ENCODE assay signal across 8 cellular contexts in the genomic region with DNA sequence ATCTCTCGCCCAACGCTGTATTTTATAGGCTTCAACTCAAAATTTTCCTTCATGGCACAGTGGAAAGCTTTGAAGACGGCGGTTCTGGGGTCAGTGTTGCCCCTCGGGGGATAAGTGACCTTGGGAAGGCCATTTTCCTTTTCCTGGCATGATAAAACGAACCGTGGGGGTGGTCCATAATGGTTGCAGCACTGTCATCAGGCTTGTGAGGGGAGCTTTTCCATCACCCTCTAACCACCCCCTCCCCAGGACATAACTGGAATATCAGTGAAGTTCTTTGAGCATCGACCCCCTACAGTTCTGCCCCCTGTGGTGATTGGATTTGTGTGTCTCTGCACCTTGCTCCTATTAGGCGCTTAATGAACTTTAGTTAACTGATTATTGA. TPM values are rescaled to one million over a fixed set of nuclear protein-coding genes. Genes with fewer than 3 reads are reported as not detected.
DNase-seq lines count a peak whose midpoint lies in the region; ATAC-seq and TF ChIP-seq lines count a peak whose summit lies in the region.

No MANE protein-coding gene starts in this region.

- no peak for TF ChIP-seq RAD21 in IMR-90 (IDR thresholded peaks at IDR 0.05; ENCODE audit: low read length)

- H3K9ac ChIP-seq in IMR-90 (ENCODE audit: low read depth, low read length), result peak overlapping the region; percentile 79

- peak overlapping the region; percentile 74 for H3K56ac ChIP-seq in IMR-90 (ENCODE audit: extremely low read depth, insufficient read depth, low read length)

- intact Hi-C loops in IMR-90 (cut with micrococcal nuclease), result loop anchor here (2.0 to 10.0 kb wide), 2 partner anchors 16 to 350 kb away; partner anchors contain the start of gene FOS
- intact Hi-C loops in mucosa of descending colon (cut with DNase I, micrococcal nuclease), result loop anchor here in 1 of 2 donors (5.0 kb wide), 1 partner anchor 167 kb away; the partner anchor contains the start of gene NEK9

- peak overlapping the region; percentile 60; the same call in 1 of the 2 replicates for H2BK20ac ChIP-seq in IMR-90 (ENCODE audit: low read depth, low read length)

- peak overlapping the region; percentile 81; the same call in 1 of the 2 replicates for H3K23ac ChIP-seq in IMR-90 (ENCODE audit: low read depth, low read length)

- dilution Hi-C loops in IMR-90 (cut with HindIII; ENCODE audit: low sequenced_read_pairs, unreplicated experiment), result no loop called here

- H4K91ac ChIP-seq in IMR-90 (ENCODE audit: insufficient read depth, low read depth, low read length), result peak overlapping the region; percentile 88

- peak overlapping the region; percentile 100 for H2AFZ ChIP-seq in IMR-90 (replicated peaks; ENCODE audit: low read length, poor library complexity)

- H3K4me2 ChIP-seq in IMR-90 (ENCODE audit: low read depth, low read length), result peak overlapping the region; percentile 89

- BruUV-seq in IMR-90 (replicated peaks; lab: Mats Ljungman, UMichigan), result TSS peak; percentile 93

- H2AK9ac ChIP-seq in IMR-90 (replicated peaks; ENCODE audit: low read depth, low read length, poor library complexity), result peak overlapping the region; percentile 97

- H3K9me1 ChIP-seq in IMR-90 (ENCODE audit: insufficient read depth, low read length), result 0 out of 2 replicates have a peak, but pooled peaks cover 8% of the 10 kb centered on the region

- H3K27me3 ChIP-seq in CD8-positive, alpha-beta memory T cell (ENCODE audit: insufficient read depth, low read length, poor library complexity, severe bottlenecking), result no peaks in the 10 kb centered on the region
- H3K27me3 ChIP-seq in IMR-90 (ENCODE audit: control insufficient read depth, insufficient read depth, low read length), result peaks cover 3% of the 10 kb centered on the region; the same call in 1 of the 2 replicates

- H3K4me1 ChIP-seq in CD8-positive, alpha-beta memory T cell (ENCODE audit: insufficient read depth, low read length), result peaks cover 25% of the 10 kb centered on the region
- peaks cover 4% of the 10 kb centered on the region; the same call in 1 of the 2 replicates for H3K4me1 ChIP-seq in IMR-90 (ENCODE audit: control insufficient read depth, insufficient read depth, low read length)
- peaks cover 19% of the 10 kb centered on the region for H3K4me1 ChIP-seq in mucosa of descending colon (ENCODE audit: low read depth)

- no peaks in the 10 kb centered on the region for H3K36me3 ChIP-seq in CD8-positive, alpha-beta memory T cell (ENCODE audit: insufficient read depth, low read length)
- H3K36me3 ChIP-seq in IMR-90 (ENCODE audit: control insufficient read depth, insufficient read depth, low read length) (no peaks in the 10 kb centered on the region), mucosa of descending colon (ENCODE audit: low read depth) (no peaks in the 10 kb centered on the region)

- peaks cover 0 to 4% of the 10 kb centered on the region in 2 experiments; a peak in 1 of 4 replicates for H3K79me1 ChIP-seq in IMR-90 (ENCODE audit: low read depth in 1 of 2, low read length in 2 of 2)

- peak overlapping the region; percentile 75 for H3K4me3 ChIP-seq in CD8-positive, alpha-beta memory T cell (ENCODE audit: low read length)
- H3K4me3 ChIP-seq in IMR-90 (ENCODE audit: insufficient read depth, low read depth, low read length) (peak overlapping the region; percentile 85), mucosa of descending colon (peak overlapping the region; percentile 25)

- peak overlapping the region; percentile 69 to 100 (median 94) for H3K27ac Mint-ChIP-seq in CD8-positive, alpha-beta memory T cell
- peak overlapping the region; percentile 99 for H3K27ac Mint-ChIP-seq in central memory CD8-positive, alpha-beta T cell (ENCODE audit: low read depth)

- TF ChIP-seq CTCF in IMR-90 (conservative IDR thresholded peaks at IDR 0.05; ENCODE audit: low read depth, low read length) (0 out of 2 replicates have a peak, but pooled peaks have one; percentile 4), mucosa of descending colon (IDR thresholded peaks at IDR 0.05) (no peak)

- H3K9me3 ChIP-seq in CD8-positive, alpha-beta memory T cell (ENCODE audit: low read length), result no peaks in the 10 kb centered on the region
- no peaks in the 10 kb centered on the region for H3K9me3 ChIP-seq in IMR-90 (ENCODE audit: control insufficient read depth, insufficient read depth, low read length)
- H3K9me3 ChIP-seq in mucosa of descending colon, result no peaks in the 10 kb centered on the region

- 0% methylated on average over 2 of the region's 9 CpGs; no CpG with 5 or more reads in 1 of the 2 experiments for WGBS in IMR-90 (ENCODE audit: extremely low coverage in 2 of 2, insufficient read length in 1 of 2), 2 experiments

- H3K9me3 Mint-ChIP-seq in CD8-positive, alpha-beta memory T cell, result no peaks in the 10 kb centered on the region
- no peaks in the 10 kb centered on the region for H3K9me3 Mint-ChIP-seq in central memory CD8-positive, alpha-beta T cell

- POLR2A ChIA-PET in CD8-positive, alpha-beta memory T cell (lab: Charles Lee), result interaction anchor here (0.7 to 2.6 kb wide), 8 partner anchors 11 to 168 kb away, joined by 3 to 13 read pairs (median 5); partner anchors contain the start of gene NEK9
- POLR2A ChIA-PET in IMR-90 (lab: Charles Lee; ENCODE audit: unreplicated experiment), result no interaction called here

- peak overlapping the region; percentile 91 for H2BK5ac ChIP-seq in IMR-90 (ENCODE audit: low read depth, low read length, poor library complexity, severe bottlenecking)

- H3K4ac ChIP-seq in IMR-90 (ENCODE audit: low read depth, low read length), result peak overlapping the region; percentile 83

- H3K27me3 Mint-ChIP-seq in CD8-positive, alpha-beta memory T cell, result peaks cover 0 to 4% of the 10 kb centered on the region in 2 donors
- H3K27me3 Mint-ChIP-seq in central memory CD8-positive, alpha-beta T cell, result peaks cover 3% of the 10 kb centered on the region

- H3K27ac ChIP-seq in CD8-positive, alpha-beta memory T cell (ENCODE audit: low read depth, low read length), result peak overlapping the region; percentile 98
- H3K27ac ChIP-seq in IMR-90 (ENCODE audit: insufficient read depth, low read length), result peak overlapping the region; percentile 87

- peaks cover 22 to 26% (median 22%) of the 10 kb centered on the region in 3 donors for H3K4me1 Mint-ChIP-seq in CD8-positive, alpha-beta memory T cell
- H3K4me1 Mint-ChIP-seq in central memory CD8-positive, alpha-beta T cell, result peaks cover 13% of the 10 kb centered on the region

- peak overlapping the region; percentile 59 for H2AK5ac ChIP-seq in IMR-90 (ENCODE audit: low read depth, low read length)

- peak overlapping the region; percentile 52 for H4K5ac ChIP-seq in IMR-90 (ENCODE audit: low read depth, low read length)

- H2BK120ac ChIP-seq in IMR-90 (ENCODE audit: low read depth, low read length), result peak overlapping the region; percentile 78

- peak overlapping the region; percentile 86 for H3K14ac ChIP-seq in IMR-90 (replicated peaks; ENCODE audit: low read depth, low read length)

- no peak for DNase-seq in CD8-positive, alpha-beta memory T cell
- no peak for DNase-seq in IMR-90
- DNase-seq in central memory CD8-positive, alpha-beta T cell (ENCODE audit: low spot score in 2 of 2), result no peak
- peak in 1 of 3 donors; percentile 54 for DNase-seq in mucosa of descending colon
- DNase-seq in NOMO-1 treated with DMSO at 0.1 percent for 48 hours (lab: John Stamatoyannopoulos, UW; ENCODE audit: unreplicated experiment), result no peak
- no peak for DNase-seq in NCI-H526 (lab: John Stamatoyannopoulos, UW)

- no peaks in the 10 kb centered on the region for H3K36me3 Mint-ChIP-seq in CD8-positive, alpha-beta memory T cell
- peaks cover 15% of the 10 kb centered on the region for H3K36me3 Mint-ChIP-seq in central memory CD8-positive, alpha-beta T cell (ENCODE audit: insufficient read depth)

- peak; percentile 80; the same call in 1 of the 2 replicates for TF ChIP-seq POLR2A in IMR-90 (IDR thresholded peaks at IDR 0.05; ENCODE audit: low read depth, low read length)

- peak overlapping the region; percentile 33 to 89 for H4K8ac ChIP-seq in IMR-90 (ENCODE audit: low read depth in 2 of 2, low read length in 2 of 2)

- CTCF ChIA-PET in CD8-positive, alpha-beta memory T cell (lab: Charles Lee), result interaction anchor here (0.6 to 6.1 kb wide), 25 partner anchors 8 to 194 kb away, joined by 3 to 72 read pairs (median 7); partner anchors contain the start of genes NEK9 and TMED10
- CTCF ChIA-PET in IMR-90 (lab: Yijun Ruan, JAX), result interaction anchor here (0.6 to 1.3 kb wide), 4 partner anchors 9 to 174 kb away, joined by 3 to 5 read pairs (median 4); no protein-coding TSS in a partner anchor

- ATAC-seq in IMR-90 (ENCODE audit: low read depth), result no peak; the same call in 1 of the 2 replicates
- no peak for ATAC-seq in central memory CD8-positive, alpha-beta T cell (replicated peaks; ENCODE audit: extremely low read depth, poor library complexity, severe bottlenecking)
- no peak for ATAC-seq in mucosa of descending colon
- ATAC-seq in GM18519 (IDR thresholded peaks at IDR 0.05; ENCODE audit: low FRiP score, unreplicated experiment), result no peak
- no peak for ATAC-seq in HG02840 (IDR thresholded peaks at IDR 0.05; ENCODE audit: low FRiP score, unreplicated experiment)

- peak overlapping the region; percentile 75 for H3K18ac ChIP-seq in IMR-90 (ENCODE audit: low read depth, low read length)

- 0 out of 2 replicates have a peak, but pooled peaks cover 6% of the 10 kb centered on the region for H4K20me1 ChIP-seq in IMR-90 (ENCODE audit: insufficient read depth, low read length)

- in situ Hi-C loops in IMR-90 (cut with MboI; ENCODE audit: low sequenced_read_pairs), result loop anchor here (25.0 kb wide), 1 partner anchor 1743 kb away; the partner anchor contains the start of gene IRF2BPL

- peak overlapping the region; percentile 80 to 96 (median 91) for H3K4me3 Mint-ChIP-seq in CD8-positive, alpha-beta memory T cell
- peak overlapping the region; percentile 82 for H3K4me3 Mint-ChIP-seq in central memory CD8-positive, alpha-beta T cell

- H2BK15ac ChIP-seq in IMR-90 (ENCODE audit: low read depth, low read length), result peak overlapping the region; percentile 84; the same call in 1 of the 3 replicates

TF ChIP-seq in IMR-90, 13 proteins besides CTCF, POLR2A, EP300 and RAD21 (continues in another document):
- TF ChIP-seq RCOR1 (IDR thresholded peaks at IDR 0.05; ENCODE audit: insufficient replicate concordance, low read length) (no peak), BHLHE40 (IDR thresholded peaks at IDR 0.05; ENCODE audit: low read depth, low read length) (no peak), MAFK (IDR thresholded peaks at IDR 0.05; ENCODE audit: low read depth, low read length) (no peak), FOS (IDR thresholded peaks at IDR 0.05; ENCODE audit: low read depth, low read length) (no peak)

RNA-seq across cellular contexts. Expression of gene FOS, which starts 16.0 kb away (rescaled TPM):
- 10 to 100 TPM; 15.2 to 16.8 TPM for total RNA-seq in CD8-positive, alpha-beta memory T cell
- 768 TPM for polyA plus RNA-seq in CD8-positive, alpha-beta memory T cell
- 53.6 and 86.7 TPM in 2 replicates for total RNA-seq in IMR-90 (2012; rRNA removed)
- 171 and 406 TPM in 2 replicates for polyA plus RNA-seq in IMR-90 (2012; rRNA removed)
- 405 and 665 TPM in 2 replicates for polyA plus RNA-seq in IMR-90 (2012; cell fraction: cytosol; rRNA removed)
- polyA plus RNA-seq in IMR-90 (2012; cell fraction: nucleus; rRNA removed; ENCODE audit: low replicate concordance), result 1,840 and 2,271 TPM in 2 replicates
- 100 to 1,000 TPM; 163 to 292 (median 243) TPM for total RNA-seq in mucosa of descending colon

Comparison
In these comparisons a context has a peak if more than half of its experiments do, and no peak if none do; other contexts are left out.
1. H3K4me3 ChIP-seq: peak in every context shown above with its lines; median percentile 85 in IMR-90; 75 in CD8-positive, alpha-beta memory T cell; 25 in mucosa of descending colon.